ENCODE assay signal across 25 cellular contexts in the genomic region with DNA sequence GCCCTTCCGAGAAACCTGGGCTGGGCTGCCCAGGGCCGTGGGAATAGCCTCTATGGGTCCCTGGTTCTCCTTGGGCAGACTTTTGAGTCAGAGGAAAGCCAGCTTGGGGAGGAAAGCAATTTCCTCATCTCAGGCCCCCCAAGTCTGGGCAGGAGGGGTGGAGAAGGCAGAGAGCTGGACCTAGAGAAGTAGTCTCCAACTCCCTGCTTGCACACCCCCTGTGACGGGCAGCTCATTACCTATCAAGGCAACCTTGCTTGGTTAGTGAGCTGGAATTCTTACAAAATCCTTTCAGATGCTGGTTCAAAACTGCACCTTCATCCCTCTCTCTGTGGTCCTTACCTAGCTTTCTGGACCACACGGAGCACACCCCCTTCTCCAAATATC. TPM values are rescaled to one million over a fixed set of nuclear protein-coding genes. Genes with fewer than 3 reads are reported as not detected.
A peak's percentile ranks its signal among the peaks of the same experiment; 100 is the strongest.
DNase-seq lines count a peak whose midpoint lies in the region; ATAC-seq and TF ChIP-seq lines count a peak whose summit lies in the region.
"Had no signal": no experiment of that assay in that cellular context is flagged by ENCODE, and none has a peak within 500 bp of the region (broad histone marks: within the 10 kb centered on the region; RNA-seq: fewer than 3 reads in every experiment).

No MANE protein-coding gene starts in this region.

- H3K27ac ChIP-seq in BLaER1 = peak overlapping the region; percentile 83
- no peak overlapping the region for H3K27ac ChIP-seq in sigmoid colon
- H3K27ac ChIP-seq: right lobe of liver, SJCRH30, WERI-Rb-1 had no signal

- no peak for TF ChIP-seq EP300 in sigmoid colon (IDR thresholded peaks at IDR 0.05)

- no peaks in the 10 kb centered on the region for H4K20me1 ChIP-seq in BLaER1

- peaks cover 16% of the 10 kb centered on the region for H3K4me1 Mint-ChIP-seq in CD14-positive monocyte
- peaks cover 67 to 89% of the 10 kb centered on the region in 2 donors for H3K4me1 Mint-ChIP-seq in immature natural killer cell

- no peak for TF ChIP-seq CTCF in CD14-positive monocyte (IDR thresholded peaks at IDR 0.05)
- TF ChIP-seq CTCF in NB4 (IDR thresholded peaks at IDR 0.05; ENCODE audit: low read depth, low read length) = no peak
- no peak for TF ChIP-seq CTCF in sigmoid colon (IDR thresholded peaks at IDR 0.05)

- intact Hi-C loops in CD14-positive monocyte (cut with micrococcal nuclease) = no loop called here
- intact Hi-C loops in sigmoid colon (cut with DNase I) = no loop called here

- H3K27me3 Mint-ChIP-seq in CD14-positive monocyte (ENCODE audit: low read depth in 3 of 3) (peaks cover 8 to 23% (median 11%) of the 10 kb centered on the region in 3 donors), immature natural killer cell (ENCODE audit: low read depth in 3 of 3) (peaks cover 4 to 6% (median 4%) of the 10 kb centered on the region in 3 donors)

- H3K9me3 Mint-ChIP-seq in CD14-positive monocyte = peaks cover 0 to 8% (median 3%) of the 10 kb centered on the region in 7 donors
- no peaks in the 10 kb centered on the region for H3K9me3 Mint-ChIP-seq in immature natural killer cell
- H3K9me3 Mint-ChIP-seq: type B pancreatic cell had no signal

- H3K27me3 ChIP-seq in BLaER1 = no peaks in the 10 kb centered on the region
- peaks cover 0 to 28% (median 6%) of the 10 kb centered on the region in 3 donors for H3K27me3 ChIP-seq in sigmoid colon
- H3K27me3 ChIP-seq: right lobe of liver, SJCRH30 had no signal

- H3K4me3 ChIP-seq in BLaER1 (peak overlapping the region; percentile 50), NB4 (ENCODE audit: low read depth, low read length) (peak overlapping the region; percentile 16), sigmoid colon (no peak overlapping the region)
- H3K4me3 ChIP-seq: mucosa of descending colon, right lobe of liver, SJCRH30 had no signal

- H3K4me1 ChIP-seq in BLaER1 = peaks cover 79% of the 10 kb centered on the region
- H3K4me1 ChIP-seq in sigmoid colon = no peaks in the 10 kb centered on the region
- H3K4me1 ChIP-seq: Caco-2, right lobe of liver, SJCRH30 had no signal

- ATAC-seq in GM21717 (IDR thresholded peaks at IDR 0.05; ENCODE audit: unreplicated experiment) = no peak

- H3K36me3 ChIP-seq in BLaER1 (no peaks in the 10 kb centered on the region), sigmoid colon (no peaks in the 10 kb centered on the region)
- H3K36me3 ChIP-seq: right lobe of liver, SJCRH30, WERI-Rb-1 had no signal

- H3K4me3 Mint-ChIP-seq in CD14-positive monocyte = peak overlapping the region; percentile 20 to 73
- H3K4me3 Mint-ChIP-seq in immature natural killer cell = peak overlapping the region; percentile 52 to 86 (median 71)
- H3K4me3 Mint-ChIP-seq: type B pancreatic cell had no signal

- H3K9ac ChIP-seq in BLaER1 = peak overlapping the region; percentile 61; the same call in 1 of the 2 replicates

- TF ChIP-seq POLR2A in NB4 (IDR thresholded peaks at IDR 0.05; ENCODE audit: extremely low read depth, insufficient read length) (no peak), sigmoid colon (IDR thresholded peaks at IDR 0.05) (no peak)

- 57 to 67% methylated on average over 4 of the region's 4 CpGs for WGBS in sigmoid colon, 2 donors

- H3K27ac Mint-ChIP-seq in CD14-positive monocyte (peak overlapping the region in 2 of 7 donors; percentile 5 to 6), immature natural killer cell (peak overlapping the region in 4 of 6 donors; percentile 58 to 90 (median 88))
- H3K27ac Mint-ChIP-seq: type B pancreatic cell had no signal

- DNase-seq in CD14-positive monocyte (ENCODE audit: low spot score) (peak; percentile 27), NB4 (ENCODE audit: low read depth) (no peak), immature natural killer cell (no peak), sigmoid colon (no peak), SW480 (ENCODE audit: low spot score) (no peak)
- DNase-seq: Caco-2; central memory CD4-positive, alpha-beta T cell; dermis blood vessel endothelial cell; DMS79 treated with DMSO at 0.1 percent for 48 hours; NCI-H1105; NCI-H1930; NCI-H69; right lobe of liver; SJCRH30; WERI-Rb-1 had no signal

- peak overlapping the region; percentile 94 for H3K4me2 ChIP-seq in BLaER1

- no peaks in the 10 kb centered on the region for H3K36me3 Mint-ChIP-seq in CD14-positive monocyte
- no peaks in the 10 kb centered on the region for H3K36me3 Mint-ChIP-seq in immature natural killer cell
- H3K36me3 Mint-ChIP-seq: type B pancreatic cell had no signal

- H3K9me3 ChIP-seq in BLaER1 (no peaks in the 10 kb centered on the region), sigmoid colon (no peaks in the 10 kb centered on the region)
- H3K9me3 ChIP-seq: Caco-2, mucosa of descending colon, right lobe of liver, SJCRH30 had no signal

RNA-seq across cellular contexts. Expression of a gene that starts 33.9 kb away (rescaled TPM):
- not detected for polyA plus RNA-seq in CD14-positive monocyte
- not detected for polyA plus RNA-seq in immature natural killer cell
- not detected for total RNA-seq in sigmoid colon
- polyA plus RNA-seq in sigmoid colon = not detected
- total RNA-seq: astrocyte, Caco-2, dermis blood vessel endothelial cell, endothelial cell of umbilical vein, glomerular endothelial cell, liver, mucosa of descending colon, posterior vena cava, right lobe of liver, SJCRH30 had no signal
- polyA plus RNA-seq: endothelial cell of umbilical vein, keratinocyte, liver had no signal

RNA-seq across cellular contexts. Expression of a gene that starts 34.2 kb away (rescaled TPM):
- polyA plus RNA-seq in CD14-positive monocyte (not detected), immature natural killer cell (not detected), sigmoid colon (not detected)
- not detected for total RNA-seq in sigmoid colon
- total RNA-seq: astrocyte, Caco-2, dermis blood vessel endothelial cell, endothelial cell of umbilical vein, glomerular endothelial cell, liver, mucosa of descending colon, posterior vena cava, right lobe of liver, SJCRH30 had no signal
- polyA plus RNA-seq: endothelial cell of umbilical vein, keratinocyte, liver had no signal

RNA-seq across cellular contexts. Expression of a gene that starts 54.1 kb away (rescaled TPM):
- not detected for polyA plus RNA-seq in CD14-positive monocyte
- 1 to 10 TPM; 1.4 to 7.4 (median 2.3) TPM for polyA plus RNA-seq in immature natural killer cell
- total RNA-seq in sigmoid colon = 10 to 100 TPM; 20.3 to 90.6 (median 27.2) TPM
- polyA plus RNA-seq in sigmoid colon = 10 to 100 TPM in 1 of 3 donors, 1 to 10 TPM in 1, not detected in 1; 1.2 to 13.7 TPM
- total RNA-seq: SJCRH30 had no signal
- polyA plus RNA-seq: keratinocyte had no signal

RNA-seq across cellular contexts. Expression of a gene that starts 56.8 kb away (rescaled TPM):
- polyA plus RNA-seq in CD14-positive monocyte (not detected), immature natural killer cell (not detected), sigmoid colon (not detected)
- not detected for total RNA-seq in sigmoid colon
- total RNA-seq: astrocyte, Caco-2, dermis blood vessel endothelial cell, endothelial cell of umbilical vein, glomerular endothelial cell, liver, mucosa of descending colon, posterior vena cava, right lobe of liver, SJCRH30 had no signal
- polyA plus RNA-seq: endothelial cell of umbilical vein, keratinocyte, liver had no signal

Comparison
In these comparisons a context has a peak if more than half of its experiments do, and no peak if none do; other contexts are left out.
1. H3K4me3 ChIP-seq: peak in BLaER1 (single experiment) and NB4 (single experiment); none in sigmoid colon (0 of 4).